ENCODE assay signal across 8 cellular contexts in the genomic region with DNA sequence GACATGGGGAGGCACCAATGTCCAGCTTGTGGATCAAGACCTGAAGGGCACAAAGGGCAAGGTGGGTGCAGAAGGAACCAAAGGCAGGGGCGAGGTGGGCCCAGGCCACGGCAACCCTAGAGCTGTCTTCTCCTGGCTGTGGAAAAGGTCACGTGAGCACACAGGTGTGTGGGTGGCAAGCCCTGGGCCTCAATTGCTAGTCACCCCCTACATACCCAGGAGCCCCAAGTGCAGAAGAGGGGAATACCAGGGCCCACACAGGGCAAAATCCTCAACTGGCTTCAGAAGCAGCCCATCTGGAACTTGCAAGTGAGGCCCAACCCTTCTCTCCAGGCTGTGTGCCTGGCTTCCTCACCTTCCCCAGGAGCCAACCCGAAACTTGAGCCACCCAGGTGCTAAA. TPM values are rescaled to one million over a fixed set of nuclear protein-coding genes. Genes with fewer than 3 reads are reported as not detected.
DNase-seq lines count a peak whose midpoint lies in the region; ATAC-seq and TF ChIP-seq lines count a peak whose summit lies in the region.

No MANE protein-coding gene starts in this region.

- H3K4me1 ChIP-seq in endocrine pancreas (ENCODE audit: control insufficient read depth, insufficient read depth, low read length) = no peaks in the 10 kb centered on the region

- H3K27ac Mint-ChIP-seq in CD4-positive, alpha-beta T cell = peak overlapping the region; percentile 98

- H3K9me3 Mint-ChIP-seq in CD4-positive, alpha-beta T cell = no peaks in the 10 kb centered on the region

- H3K27me3 Mint-ChIP-seq in CD4-positive, alpha-beta T cell = no peaks in the 10 kb centered on the region

- CTCF ChIA-PET in CD4-positive, alpha-beta T cell (lab: Charles Lee) = interaction anchor here (1.2 to 1.5 kb wide), 3 partner anchors 9 to 135 kb away, joined by 4 to 5 read pairs (median 4); partner anchors contain the start of gene ZBTB17

- TF ChIP-seq CTCF in CD4-positive, alpha-beta T cell (IDR thresholded peaks at IDR 0.05) = no peak

- no peaks in the 10 kb centered on the region for H3K36me3 ChIP-seq in endocrine pancreas (ENCODE audit: control insufficient read depth, insufficient read depth, low read length)

- POLR2A ChIA-PET in CD4-positive, alpha-beta T cell (lab: Charles Lee) = interaction anchor here (1.1 to 1.2 kb wide), 2 partner anchors 101 to 116 kb away, joined by 3 to 6 read pairs; no protein-coding TSS in a partner anchor

- no peaks in the 10 kb centered on the region for H3K9me3 ChIP-seq in CD4-positive, alpha-beta T cell (ENCODE audit: control insufficient read depth, low read length)
- no peaks in the 10 kb centered on the region for H3K9me3 ChIP-seq in endocrine pancreas (ENCODE audit: control insufficient read depth, low read length)

- peaks cover 65% of the 10 kb centered on the region for H3K4me1 Mint-ChIP-seq in CD4-positive, alpha-beta T cell (ENCODE audit: low read depth)

- H3K27ac ChIP-seq in CD4-positive, alpha-beta T cell (ENCODE audit: low read depth, low read length) = peak overlapping the region; percentile 77

- ATAC-seq in CD4-positive, alpha-beta T cell (ENCODE audit: poor library complexity) = no peak
- ATAC-seq in GM21390 (IDR thresholded peaks at IDR 0.05; ENCODE audit: unreplicated experiment) = no peak

- no peaks in the 10 kb centered on the region for H3K27me3 ChIP-seq in CD4-positive, alpha-beta T cell (ENCODE audit: control insufficient read depth, insufficient read depth, low read length)
- H3K27me3 ChIP-seq in endocrine pancreas (ENCODE audit: control insufficient read depth, insufficient read depth, low read length) = no peaks in the 10 kb centered on the region

- H3K9ac ChIP-seq in endocrine pancreas (ENCODE audit: control insufficient read depth, insufficient read depth, low read length) = peak overlapping the region; percentile 23

- no peak overlapping the region for H3K4me3 ChIP-seq in endocrine pancreas (ENCODE audit: control insufficient read depth, insufficient read depth, low read length)

- H3K36me3 Mint-ChIP-seq in CD4-positive, alpha-beta T cell (ENCODE audit: low read depth) = peaks cover 43% of the 10 kb centered on the region

- H3K4me3 Mint-ChIP-seq in CD4-positive, alpha-beta T cell = peak overlapping the region; percentile 48

- DNase-seq in CD4-positive, alpha-beta T cell = no peak
- DNase-seq in activated CD4-positive, alpha-beta T cell treated with anti-CD3 and anti-CD28 coated beads, Interleukin-2, amount 50 U/mL, for 24 hours (ENCODE audit: low read depth in 1 of 2, low spot score in 1 of 2) = peak; percentile 35 to 55
- peak; percentile 48 for DNase-seq in stimulated activated CD4-positive, alpha-beta T cell treated with anti-CD3 and anti-CD28 coated beads, Interleukin-12 subunit alpha, Interleukin-12 subunit beta, amount 100 ng/mL, for 4 hours
- DNase-seq in H4 (ENCODE audit: low spot score) (no peak), UCSD-AML1 (lab: John Stamatoyannopoulos, UW; ENCODE audit: unreplicated experiment) (no peak), mucosa of gallbladder (ENCODE audit: low spot score) (no peak)

- intact Hi-C loops in CD4-positive, alpha-beta T cell (cut with DNase I, micrococcal nuclease) = no loop called here

RNA-seq across cellular contexts. Expression of gene ZBTB17, which starts 25.6 kb away (rescaled TPM):
- total RNA-seq in CD4-positive, alpha-beta T cell = 10 to 100 TPM; 70.2 to 78.1 TPM
- total RNA-seq in H4 (2014; rRNA removed; shearing (Covaris generic)) = 17.5 and 30.5 TPM in 2 replicates
- 41.3 TPM for total RNA-seq in mucosa of gallbladder

RNA-seq across cellular contexts. Expression of gene SRARP, which starts 53.7 kb away (rescaled TPM):
- total RNA-seq in CD4-positive, alpha-beta T cell = not detected
- total RNA-seq in H4 (2014; rRNA removed; shearing (Covaris generic)) = not detected in 2 replicates
- total RNA-seq in mucosa of gallbladder = not detected

Comparison
In these comparisons a context has a peak if more than half of its experiments do, and no peak if none do; other contexts are left out.
1. DNase-seq: peak in activated CD4-positive, alpha-beta T cell treated with anti-CD3 and anti-CD28 coated beads, Interleukin-2, amount 50 U/mL, for 24 hours (2 of 2) and stimulated activated CD4-positive, alpha-beta T cell treated with anti-CD3 and anti-CD28 coated beads, Interleukin-12 subunit alpha, Interleukin-12 subunit beta, amount 100 ng/mL, for 4 hours (single experiment); none in CD4-positive, alpha-beta T cell (0 of 10), H4 (single experiment), UCSD-AML1 (single experiment) and mucosa of gallbladder (single experiment).